Comparison of ENCODE assay signal across 18 cellular contexts in the genomic region with DNA sequence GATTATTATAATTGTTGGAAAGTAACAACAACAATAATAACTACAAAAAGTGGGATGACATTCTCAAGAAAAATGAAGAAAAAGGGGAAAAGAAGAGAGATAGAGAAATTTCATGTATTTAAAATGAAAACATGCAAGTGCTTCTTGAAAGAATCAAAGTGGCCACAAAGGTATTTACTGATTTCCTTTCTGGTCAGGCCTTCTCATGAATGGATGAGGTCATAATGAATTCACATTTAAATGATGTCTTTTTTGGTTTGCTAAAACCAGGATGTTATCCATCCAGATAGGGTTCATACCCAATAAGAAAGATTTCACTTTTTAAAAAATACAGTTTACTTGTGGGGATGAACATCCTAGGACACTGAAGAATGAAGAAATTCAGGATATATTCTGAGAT.
DNase-seq lines count a peak whose midpoint lies in the region; ATAC-seq, FAIRE-seq and TF ChIP-seq lines count a peak whose summit lies in the region.
"Had no signal": no experiment of that assay in that cellular context is flagged by ENCODE, and none has a peak within 500 bp of the region (broad histone marks: within the 10 kb centered on the region; RNA-seq: fewer than 3 reads in every experiment).

No MANE protein-coding gene starts in this region.

- no peak overlapping the region for H3K4me3 ChIP-seq in GM23248
- no peak overlapping the region for H3K4me3 ChIP-seq in astrocyte of the spinal cord (ENCODE audit: low read depth, low read length)

- no peaks in the 10 kb centered on the region for H3K9me3 ChIP-seq in GM23248 (ENCODE audit: low read depth)
- H3K9me3 ChIP-seq: BE2C had no signal

- no peaks in the 10 kb centered on the region for H3K79me2 ChIP-seq in GM23248 (ENCODE audit: insufficient read depth)

- no peak overlapping the region for H3K9ac ChIP-seq in GM23248

- H3F3A ChIP-seq in GM23248 (ENCODE audit: insufficient read depth), result peaks cover 7% of the 10 kb centered on the region; the same call in 1 of the 2 replicates

- in situ Hi-C loops in GM23248 (cut with MboI) (no loop called here), astrocyte of the spinal cord (cut with HindIII; ENCODE audit: low sequenced_read_pairs) (no loop called here)

- no peak overlapping the region for H3K27ac ChIP-seq in GM23248

- DNase-seq in GM23248 (peak; percentile 44), LHCN-M2 (ENCODE audit: low read depth) (peak; percentile 37), astrocyte of the spinal cord (ENCODE audit: low read depth, low spot score) (peak; percentile 63), NCI-H1048 (lab: John Stamatoyannopoulos, UW) (no peak), hepatic stellate cell (ENCODE audit: low spot score) (no peak)
- no peak for DNase-seq in activated naive CD4-positive, alpha-beta T cell (lab: John Stamatoyannopoulos, UW)
- DNase-seq: BE2C; CD4-positive, alpha-beta T cell; GOT3; NCI-H1436; NCI-H2029 treated with DMSO at 0.1 percent for 48 hours; NCI-H510A treated with DMSO at 0.1 percent for 48 hours; NCI-H82; SW 1271 had no signal

- no peak overlapping the region for H2AFZ ChIP-seq in GM23248

- H3K9me2 ChIP-seq in GM23248 (ENCODE audit: insufficient read depth), result no peaks in the 10 kb centered on the region

- no peaks in the 10 kb centered on the region for H4K20me1 ChIP-seq in GM23248 (ENCODE audit: insufficient read depth)

- no peak for ATAC-seq in HG02884 (IDR thresholded peaks at IDR 0.05; ENCODE audit: unreplicated experiment)

- no peak overlapping the region for H3K4me2 ChIP-seq in GM23248 (ENCODE audit: unreplicated experiment)

- no peaks in the 10 kb centered on the region for H3K36me3 ChIP-seq in GM23248 (ENCODE audit: low read depth)
- H3K36me3 ChIP-seq: BE2C had no signal

- peak; percentile 43 for FAIRE-seq in islet of Langerhans (lab: Jason Lieb, UNC)
- FAIRE-seq: G401.6, GM12891 had no signal

- peaks cover 11% of the 10 kb centered on the region for H3K4me1 ChIP-seq in GM23248 (ENCODE audit: insufficient read depth)
- H3K4me1 ChIP-seq: BE2C had no signal

- no peaks in the 10 kb centered on the region for H3K27me3 ChIP-seq in GM23248 (replicated peaks; ENCODE audit: insufficient read depth)
- H3K27me3 ChIP-seq: BE2C had no signal

- TF ChIP-seq CTCF in astrocyte of the spinal cord (IDR thresholded peaks at IDR 0.05; ENCODE audit: low read depth, low read length), result no peak

Comparison
In these comparisons a context has a peak if more than half of its experiments do, and no peak if none do; other contexts are left out.
1. DNase-seq: peak in GM23248 (single experiment), LHCN-M2 (single experiment) and astrocyte of the spinal cord (single experiment); none in NCI-H1048 (single experiment), activated naive CD4-positive, alpha-beta T cell (0 of 4) and hepatic stellate cell (single experiment).